Comparison of ENCODE assay signal across 19 cellular contexts in the genomic region with DNA sequence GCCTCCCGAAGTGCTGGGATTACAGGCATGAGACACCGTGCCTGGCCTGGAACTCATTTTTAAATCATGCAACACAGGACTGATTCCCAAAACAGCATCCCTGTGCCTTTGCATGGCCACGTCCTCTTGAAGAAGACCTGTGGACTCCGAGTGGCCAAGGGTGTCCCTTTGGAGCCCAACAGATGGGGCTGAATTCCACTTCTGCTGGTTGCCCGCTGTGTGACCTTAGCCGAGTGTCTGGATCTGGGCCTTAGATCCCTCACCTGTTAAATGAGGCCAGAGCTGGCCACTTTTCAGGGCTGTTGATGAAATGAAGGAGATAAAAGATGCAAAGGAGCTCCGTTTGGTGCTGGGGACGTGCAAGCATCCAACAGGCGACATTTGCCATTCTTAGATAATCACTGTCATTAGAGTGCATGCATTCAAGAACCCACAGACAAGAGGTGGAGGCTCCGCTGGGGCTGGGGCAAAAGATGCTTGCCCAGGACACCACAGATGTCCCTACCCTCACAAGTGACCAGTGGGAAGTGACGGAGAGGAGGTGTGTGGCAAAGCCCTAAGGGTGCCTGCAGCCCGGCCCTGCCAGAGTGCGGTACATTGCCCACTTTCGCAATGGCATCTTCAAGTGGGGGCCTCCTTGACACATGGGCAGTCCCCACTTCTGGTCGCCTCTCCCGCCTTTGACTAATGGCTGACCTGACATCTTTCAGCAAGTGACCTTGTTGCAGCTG.
A peak's percentile ranks its signal among the peaks of the same experiment; 100 is the strongest.
DNase-seq lines count a peak whose midpoint lies in the region; ATAC-seq, FAIRE-seq and TF ChIP-seq lines count a peak whose summit lies in the region.
"Had no signal": no experiment of that assay in that cellular context is flagged by ENCODE, and none has a peak within 500 bp of the region (broad histone marks: within the 10 kb centered on the region; RNA-seq: fewer than 3 reads in every experiment).

No MANE protein-coding gene starts in this region.

- TF ChIP-seq POLR2A in HepG2 (IDR thresholded peaks at IDR 0.05; ENCODE audit: insufficient read depth in 1 of 2, low read depth in 2 of 2, low read length in 2 of 2) (no peak), right lobe of liver (IDR thresholded peaks at IDR 0.05) (no peak), esophagus muscularis mucosa (IDR thresholded peaks at IDR 0.05; ENCODE audit: low read depth) (no peak)

- WGBS in HepG2 (ENCODE audit: low lambda C conversion rate), result 27% methylated on average over 12 of the region's 16 CpGs
- 87% methylated on average over 3 of the region's 16 CpGs for WGBS in right lobe of liver (ENCODE audit: insufficient coverage, low coverage, low lambda C conversion rate, missing lambda C conversion rate)
- 92% methylated on average over 10 of the region's 16 CpGs for WGBS in esophagus muscularis mucosa

- no peaks in the 10 kb centered on the region for H4K20me1 ChIP-seq in HepG2 (ENCODE audit: insufficient read depth, low read length)

- H3K4me1 ChIP-seq in HepG2 (ENCODE audit: insufficient read depth, low read length) (peaks cover under 1% of the 10 kb centered on the region), right lobe of liver (no peaks in the 10 kb centered on the region), esophagus muscularis mucosa (peaks cover 31 to 63% (median 46%) of the 10 kb centered on the region in 4 donors)

- H3K4me2 ChIP-seq in HepG2 (ENCODE audit: low read depth, low read length), result no peak overlapping the region
- H3K4me2 ChIP-seq: PC-9 had no signal

- in situ Hi-C loops in HepG2 (cut with HindIII; ENCODE audit: extremely low pct_ligation_motif_present, low pct_unique_long_range_greater_than_20kb), result no loop called here

- intact Hi-C loops in HepG2 (cut with micrococcal nuclease; ENCODE audit: unreplicated experiment) (no loop called here), right lobe of liver (cut with DNase I) (no loop called here), esophagus muscularis mucosa (cut with DNase I) (loop anchor here (5.0 kb wide), 1 partner anchor 133 kb away; no protein-coding TSS in a partner anchor)

- DNase-seq in HepG2 (ENCODE audit: low spot score) (no peak), right lobe of liver (no peak), esophagus muscularis mucosa (ENCODE audit: extremely low spot score) (peak; percentile 91), retina (peak; percentile 18), caudate nucleus (lab: John Stamatoyannopoulos, UW) (no peak), middle frontal gyrus (ENCODE audit: extremely low spot score, low spot score) (no peak)
- DNase-seq: AML-193; CD4-positive, CD25-positive, alpha-beta regulatory T cell; DMS79; GOT3; HFFc6; KG1; NCI-H1048; NCI-H146; NCI-H748 treated with DMSO at 0.1 percent for 48 hours; PC-9 had no signal

- FAIRE-seq in HepG2 (lab: Jason Lieb, UNC), result no peak
- FAIRE-seq: GM12892 had no signal

- no TSS peak for BruUV-seq in HepG2 (replicated peaks; lab: Mats Ljungman, UMichigan)

- CTCF ChIA-PET in HepG2 (lab: Yijun Ruan, JAX; ENCODE audit: low intra/inter-chr PET ratio, low total read pairs), result no interaction called here

- POLR2A ChIA-PET in HepG2 (lab: Yijun Ruan, JAX), result no interaction called here

- H3K36me3 ChIP-seq in HepG2 (replicated peaks in 1 of 2; ENCODE audit: control insufficient read depth in 1 of 2, insufficient read depth in 2 of 2, low read length in 2 of 2), result no peaks in the 10 kb centered on the region
- H3K36me3 ChIP-seq in right lobe of liver, result no peaks in the 10 kb centered on the region
- no peaks in the 10 kb centered on the region for H3K36me3 ChIP-seq in esophagus muscularis mucosa

- H3K9me3 ChIP-seq in HepG2 (ENCODE audit: low read length), result no peaks in the 10 kb centered on the region
- H3K9me3 ChIP-seq in right lobe of liver, result no peaks in the 10 kb centered on the region
- H3K9me3 ChIP-seq in esophagus muscularis mucosa, result no peaks in the 10 kb centered on the region

- H2AFZ ChIP-seq in HepG2 (ENCODE audit: low read length), result no peak overlapping the region
- H2AFZ ChIP-seq: PC-9 had no signal

- H3K9ac ChIP-seq in HepG2 (ENCODE audit: insufficient read depth, low read depth, low read length), result no peak overlapping the region

- H3K79me2 ChIP-seq in HepG2 (ENCODE audit: insufficient read depth, low read length), result no peaks in the 10 kb centered on the region

- no peak for TF ChIP-seq RAD21 in HepG2 (CRISPR knock-in tag; IDR thresholded peaks at IDR 0.05)

- peaks cover 9 to 81% of the 10 kb centered on the region in 2 experiments; a peak in 4 of 5 replicates for H3K27me3 ChIP-seq in HepG2 (ENCODE audit: control insufficient read depth in 1 of 2, insufficient read depth in 2 of 2, low read length in 2 of 2)
- H3K27me3 ChIP-seq in right lobe of liver, result no peaks in the 10 kb centered on the region
- H3K27me3 ChIP-seq in esophagus muscularis mucosa, result no peaks in the 10 kb centered on the region

- H3K4me3 ChIP-seq in HepG2 (replicated peaks in 1 of 3; ENCODE audit: insufficient read depth in 1 of 3, low read depth in 2 of 3, low read length in 3 of 3), result no peak overlapping the region
- no peak overlapping the region for H3K4me3 ChIP-seq in right lobe of liver
- no peak overlapping the region for H3K4me3 ChIP-seq in esophagus muscularis mucosa
- H3K4me3 ChIP-seq: PC-9 had no signal

- H3K27ac ChIP-seq in HepG2 (ENCODE audit: extremely low read length, insufficient read depth, low read length) (no peak overlapping the region), right lobe of liver (no peak overlapping the region), esophagus muscularis mucosa (replicated peaks in 1 of 4) (peak overlapping the region; percentile 88 to 92 (median 90)), caudate nucleus (ENCODE audit: low read depth, low read length) (no peak overlapping the region)
- H3K27ac ChIP-seq: PC-9 had no signal

- ATAC-seq in HepG2, result no peak
- ATAC-seq in right lobe of liver, result no peak
- no peak for ATAC-seq in SK-N-SH treated with all-trans-retinoic acid at 6 μM for 48 hours
- ATAC-seq: Right ventricle myocardium inferior had no signal

- no peak for TF ChIP-seq EP300 in HepG2 (IDR thresholded peaks at IDR 0.05; ENCODE audit: low read depth in 2 of 2, low read length in 2 of 2)
- TF ChIP-seq EP300 in HepG2 (CRISPR knock-in tag; IDR thresholded peaks at IDR 0.05; ENCODE audit: borderline replicate concordance), result no peak
- TF ChIP-seq EP300 in esophagus muscularis mucosa (IDR thresholded peaks at IDR 0.05), result no peak

- TF ChIP-seq CTCF in HepG2 (CRISPR knock-in tag; IDR thresholded peaks at IDR 0.05) (no peak), right lobe of liver (IDR thresholded peaks at IDR 0.05) (no peak), esophagus muscularis mucosa (IDR thresholded peaks at IDR 0.05) (no peak)

TF ChIP-seq in HepG2, 621 proteins besides CTCF, POLR2A, EP300 and RAD21:
- TF ChIP-seq CREM (IDR thresholded peaks at IDR 0.05), result no peak
- no peak for TF ChIP-seq CREM (CRISPR knock-in tag; IDR thresholded peaks at IDR 0.05)
- 0 out of 2 replicates have a peak, but pooled peaks have one; percentile 18 for TF ChIP-seq CEBPB (IDR thresholded peaks at IDR 0.05; ENCODE audit: borderline replicate concordance, low read depth, low read length)
- TF ChIP-seq ZZZ3 (CRISPR knock-in tag; IDR thresholded peaks at IDR 0.05; ENCODE audit: borderline replicate concordance), result no peak

TF ChIP-seq in SK-N-SH treated with all-trans-retinoic acid at 6 μM for 48 hours, 23 proteins besides CTCF, POLR2A, EP300 and RAD21 (continues in another document):
- TF ChIP-seq, protein P1, sequence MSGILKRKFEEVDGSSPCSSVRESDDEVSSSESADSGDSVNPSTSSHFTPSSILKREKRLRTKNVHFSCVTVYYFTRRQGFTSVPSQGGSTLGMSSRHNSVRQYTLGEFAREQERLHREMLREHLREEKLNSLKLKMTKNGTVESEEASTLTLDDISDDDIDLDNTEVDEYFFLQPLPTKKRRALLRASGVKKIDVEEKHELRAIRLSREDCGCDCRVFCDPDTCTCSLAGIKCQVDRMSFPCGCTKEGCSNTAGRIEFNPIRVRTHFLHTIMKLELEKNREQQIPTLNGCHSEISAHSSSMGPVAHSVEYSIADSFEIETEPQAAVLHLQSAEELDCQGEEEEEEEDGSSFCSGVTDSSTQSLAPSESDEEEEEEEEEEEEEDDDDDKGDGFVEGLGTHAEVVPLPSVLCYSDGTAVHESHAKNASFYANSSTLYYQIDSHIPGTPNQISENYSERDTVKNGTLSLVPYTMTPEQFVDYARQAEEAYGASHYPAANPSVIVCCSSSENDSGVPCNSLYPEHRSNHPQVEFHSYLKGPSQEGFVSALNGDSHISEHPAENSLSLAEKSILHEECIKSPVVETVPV (CRISPR knock-in tag; IDR thresholded peaks at IDR 0.05), result no peak
- TF ChIP-seq ZNF565 (CRISPR knock-in tag; conservative IDR thresholded peaks at IDR 0.05; ENCODE audit: low read depth), result no peak
- TF ChIP-seq ZFP3 (CRISPR knock-in tag; IDR thresholded peaks at IDR 0.05), result no peak
- TF ChIP-seq, protein P2, sequence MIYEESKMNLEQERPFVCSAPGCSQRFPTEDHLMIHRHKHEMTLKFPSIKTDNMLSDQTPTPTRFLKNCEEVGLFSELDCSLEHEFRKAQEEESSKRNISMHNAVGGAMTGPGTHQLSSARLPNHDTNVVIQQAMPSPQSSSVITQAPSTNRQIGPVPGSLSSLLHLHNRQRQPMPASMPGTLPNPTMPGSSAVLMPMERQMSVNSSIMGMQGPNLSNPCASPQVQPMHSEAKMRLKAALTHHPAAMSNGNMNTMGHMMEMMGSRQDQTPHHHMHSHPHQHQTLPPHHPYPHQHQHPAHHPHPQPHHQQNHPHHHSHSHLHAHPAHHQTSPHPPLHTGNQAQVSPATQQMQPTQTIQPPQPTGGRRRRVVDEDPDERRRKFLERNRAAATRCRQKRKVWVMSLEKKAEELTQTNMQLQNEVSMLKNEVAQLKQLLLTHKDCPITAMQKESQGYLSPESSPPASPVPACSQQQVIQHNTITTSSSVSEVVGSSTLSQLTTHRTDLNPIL (CRISPR knock-in tag; IDR thresholded peaks at IDR 0.05; ENCODE audit: low read depth), result no peak
- TF ChIP-seq CSDC2 (CRISPR knock-in tag; IDR thresholded peaks at IDR 0.05), result no peak

Comparison
In these comparisons a context has a peak if more than half of its experiments do, and no peak if none do; other contexts are left out.
1. DNase-seq: peak in esophagus muscularis mucosa (single experiment) and retina (single experiment); none in HepG2 (single experiment), right lobe of liver (0 of 3), caudate nucleus (0 of 61) and middle frontal gyrus (single experiment).
2. H3K27ac ChIP-seq: peak in esophagus muscularis mucosa (4 of 4); none in HepG2 (single experiment), right lobe of liver (0 of 3) and caudate nucleus (single experiment).